ENCODE assay signal across 23 cellular contexts in the genomic region with DNA sequence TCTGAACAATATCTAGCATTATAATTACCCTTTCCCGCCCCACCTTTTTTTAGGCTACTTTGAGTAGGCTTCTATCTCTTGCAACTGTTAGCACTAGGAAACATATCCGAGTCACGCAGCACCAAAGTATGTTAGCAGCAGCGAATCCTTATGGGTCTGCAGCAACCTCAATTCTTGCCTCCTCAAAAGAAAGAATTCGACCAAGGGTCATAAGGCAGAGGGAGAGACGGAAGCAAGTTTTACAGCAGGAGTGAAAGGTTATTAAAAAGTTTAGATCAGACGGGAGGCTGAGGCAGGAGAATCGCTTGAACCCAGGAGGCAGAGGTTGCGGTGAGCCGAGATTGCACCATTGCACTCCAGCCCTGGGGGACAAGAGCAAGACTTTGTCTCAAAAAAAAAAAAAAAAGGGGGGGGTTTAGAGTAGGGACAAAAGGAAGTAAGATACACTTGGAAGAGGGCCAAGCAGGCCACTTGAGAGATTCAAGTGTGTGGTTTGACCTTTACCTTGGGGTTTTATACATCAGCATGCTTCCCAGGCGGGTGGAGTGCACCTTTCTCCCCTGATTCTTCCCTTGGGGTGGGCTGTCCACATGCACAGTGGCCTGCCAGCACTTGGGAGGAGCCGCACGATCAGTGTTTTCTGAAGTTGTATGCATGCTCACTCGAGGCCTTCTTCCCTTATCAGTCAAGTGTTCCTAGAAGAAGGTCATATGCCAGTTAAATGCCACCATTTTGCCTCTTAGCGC.
DNase-seq lines count a peak whose midpoint lies in the region; ATAC-seq, FAIRE-seq and TF ChIP-seq lines count a peak whose summit lies in the region.
"Had no signal": no experiment of that assay in that cellular context is flagged by ENCODE, and none has a peak within 500 bp of the region (broad histone marks: within the 10 kb centered on the region; RNA-seq: fewer than 3 reads in every experiment).

No MANE protein-coding gene starts in this region.

- no peak for TF ChIP-seq EP300 in K562 (IDR thresholded peaks at IDR 0.05; ENCODE audit: low read length)

- H3K4me1 Mint-ChIP-seq in Calu3 (ENCODE audit: low read depth, unreplicated experiment) (peaks cover 28% of the 10 kb centered on the region), natural killer cell (no peaks in the 10 kb centered on the region)

- peak; percentile 52 for FAIRE-seq in K562 (lab: Jason Lieb, UNC)
- FAIRE-seq: G401.6 had no signal

- CTCF ChIA-PET in Calu3 (lab: Charles Lee): no interaction called here
- CTCF ChIA-PET in K562 (lab: Yijun Ruan, JAX; ENCODE audit: low intra/inter-chr PET ratio): no interaction called here

- peak; percentile 11 for DNase-seq in Calu3
- DNase-seq in HT-29 (ENCODE audit: low spot score): peak; percentile 83
- DNase-seq in NCI-H2227 (lab: John Stamatoyannopoulos, UW; ENCODE audit: unreplicated experiment): peak; percentile 47
- peak in 1 of 4 experiments; percentile 64 for DNase-seq in K562 (ENCODE audit: extremely low read depth in 1 of 4, low spot score in 3 of 4)
- DNase-seq in natural killer cell: no peak
- DNase-seq in NCI-H524 treated with DMSO at 0.1 percent for 48 hours (lab: John Stamatoyannopoulos, UW): no peak
- DNase-seq: activated T-cell treated with anti-CD3 and anti-CD28 coated beads, Interleukin-2, amount 50 U/mL, for 72 hours; cerebellar nuclear complex; H7; heart right ventricle; left ventricle myocardium inferior; midbrain; NCI-H1930; posterior cingulate gyrus; SHP77 treated with DMSO at 0.1 percent for 48 hours; uterus had no signal

- in situ Hi-C loops in K562 (cut with MboI): no loop called here

- ATAC-seq in K562 (peak; percentile 64), HG03378 (IDR thresholded peaks at IDR 0.05; ENCODE audit: unreplicated experiment) (no peak), natural killer cell (no peak), GM21717 (IDR thresholded peaks at IDR 0.05; ENCODE audit: unreplicated experiment) (no peak)
- ATAC-seq: activated naive CD4-positive, alpha-beta T cell treated with anti-CD3 and anti-CD28 coated beads, Interleukin-2, amount 50 U/mL, for 72 hours; activated T-cell treated with anti-CD3 and anti-CD28 coated beads, Interleukin-2, amount 50 U/mL, for 72 hours; heart right ventricle had no signal

- H3K9ac ChIP-seq in K562 (ENCODE audit: insufficient read depth in 1 of 2, low read depth in 2 of 2, low read length in 2 of 2): no peak overlapping the region
- H3K9ac ChIP-seq: BLaER1 treated with 17β-estradiol and CSF1 and Interleukin-3, amounts not matched to agents 10 nM and 100 nM had no signal

- no peaks in the 10 kb centered on the region for H3K36me3 Mint-ChIP-seq in Calu3 (ENCODE audit: insufficient read depth, unreplicated experiment)
- no peaks in the 10 kb centered on the region for H3K36me3 Mint-ChIP-seq in natural killer cell

- no TSS peak for BruUV-seq in Calu3 (replicated peaks; lab: Mats Ljungman, UMichigan)
- no TSS peak for BruUV-seq in K562 (replicated peaks; lab: Mats Ljungman, UMichigan)

- H3K9me3 Mint-ChIP-seq in Calu3 (ENCODE audit: low read depth, unreplicated experiment) (peaks cover 2% of the 10 kb centered on the region), natural killer cell (no peaks in the 10 kb centered on the region)

- TF ChIP-seq RAD21 in K562 (CRISPR knock-in tag; conservative IDR thresholded peaks at IDR 0.05 in 1 of 2, IDR thresholded peaks at IDR 0.05 in 1 of 2): no peak

- H3K4me3 Mint-ChIP-seq in Calu3 (ENCODE audit: low read depth, unreplicated experiment) (no peak overlapping the region), natural killer cell (no peak overlapping the region)
- H3K4me3 Mint-ChIP-seq: activated T-cell treated with anti-CD3 and anti-CD28 coated beads, Interleukin-2, amount 50 U/mL, for 72 hours; nephron had no signal

- no peak for TF ChIP-seq CTCF in Calu3 (IDR thresholded peaks at IDR 0.05; ENCODE audit: unreplicated experiment)
- TF ChIP-seq CTCF in K562 (IDR thresholded peaks at IDR 0.05 in 2 of 3, conservative IDR thresholded peaks at IDR 0.05 in 1 of 3; ENCODE audit: insufficient read depth in 2 of 3, low read depth in 1 of 3, low read length in 3 of 3): no peak
- TF ChIP-seq CTCF in natural killer cell (IDR thresholded peaks at IDR 0.05): no peak

- WGBS in K562 (ENCODE audit: insufficient coverage, low coverage, missing lambda C conversion rate): 18% methylated on average over 15 of the region's 15 CpGs

- H2AFZ ChIP-seq in K562 (ENCODE audit: low read depth, low read length): 0 out of 2 replicates have a peak overlapping the region, but pooled peaks have one; percentile 9

- no peaks in the 10 kb centered on the region for H3K79me2 ChIP-seq in K562 (ENCODE audit: control insufficient read depth, insufficient read depth, low read length)

- no peaks in the 10 kb centered on the region for H3K9me3 ChIP-seq in K562 (replicated peaks; ENCODE audit: control insufficient read depth, insufficient read depth, low read depth, low read length)
- H3K9me3 ChIP-seq: heart right ventricle, left ventricle myocardium inferior, uterus had no signal

- H3K9me1 ChIP-seq in K562 (ENCODE audit: control insufficient read depth, insufficient read depth, low read length): no peaks in the 10 kb centered on the region

- TF ChIP-seq POLR2A in K562 (conservative IDR thresholded peaks at IDR 0.05): no peak

- H3K4me1 ChIP-seq in K562 (replicated peaks in 1 of 2; ENCODE audit: control insufficient read depth in 2 of 2, insufficient read depth in 2 of 2, low read length in 2 of 2): peaks cover 7 to 11% of the 10 kb centered on the region in 2 experiments
- H3K4me1 ChIP-seq: heart right ventricle, left ventricle myocardium inferior, uterus had no signal

- no peaks in the 10 kb centered on the region for H4K20me1 ChIP-seq in K562 (replicated peaks; ENCODE audit: control insufficient read depth, insufficient read depth, low read length)
- H4K20me1 ChIP-seq: BLaER1 treated with 17β-estradiol and CSF1 and Interleukin-3, amounts not matched to agents 10 nM and 100 nM had no signal

- peaks cover 13% of the 10 kb centered on the region for H3K27me3 Mint-ChIP-seq in Calu3 (ENCODE audit: unreplicated experiment)
- H3K27me3 Mint-ChIP-seq in natural killer cell (ENCODE audit: low read depth in 2 of 2): peaks cover 2 to 15% of the 10 kb centered on the region in 2 donors

- no peak overlapping the region for H3K27ac ChIP-seq in K562 (ENCODE audit: extremely low read depth, low read depth, low read length)
- H3K27ac ChIP-seq: BLaER1 treated with 17β-estradiol and CSF1 and Interleukin-3, amounts not matched to agents 10 nM and 100 nM; epithelial cell of prostate; heart right ventricle; left ventricle myocardium inferior; uterus had no signal

- H3K36me3 ChIP-seq in K562 (ENCODE audit: control insufficient read depth, insufficient read depth, low read length): no peaks in the 10 kb centered on the region
- H3K36me3 ChIP-seq: BLaER1 treated with 17β-estradiol and CSF1 and Interleukin-3, amounts not matched to agents 10 nM and 100 nM; heart right ventricle; left ventricle myocardium inferior; uterus had no signal

- no peak overlapping the region for H3K4me3 ChIP-seq in K562
- H3K4me3 ChIP-seq: BLaER1 treated with 17β-estradiol and CSF1 and Interleukin-3, amounts not matched to agents 10 nM and 100 nM; heart right ventricle; left ventricle myocardium inferior; uterus had no signal

- H3K27ac Mint-ChIP-seq in Calu3 (ENCODE audit: unreplicated experiment) (no peak overlapping the region), natural killer cell (no peak overlapping the region)
- H3K27ac Mint-ChIP-seq: activated T-cell treated with anti-CD3 and anti-CD28 coated beads, Interleukin-2, amount 50 U/mL, for 72 hours had no signal

- no peak overlapping the region for H3K4me2 ChIP-seq in K562 (ENCODE audit: insufficient read depth, low read length)
- H3K4me2 ChIP-seq: BLaER1 treated with 17β-estradiol and CSF1 and Interleukin-3, amounts not matched to agents 10 nM and 100 nM had no signal

- no peaks in the 10 kb centered on the region for H3K27me3 ChIP-seq in K562 (ENCODE audit: control insufficient read depth in 2 of 2, insufficient read depth in 2 of 2, low read length in 2 of 2)
- H3K27me3 ChIP-seq: BLaER1 treated with 17β-estradiol and CSF1 and Interleukin-3, amounts not matched to agents 10 nM and 100 nM; heart right ventricle; uterus had no signal

- intact Hi-C loops in Calu3 (cut with micrococcal nuclease; ENCODE audit: unreplicated experiment): no loop called here
- intact Hi-C loops in K562 (cut with micrococcal nuclease): no loop called here
- intact Hi-C loops in natural killer cell (cut with micrococcal nuclease): no loop called here

- POLR2A ChIA-PET in K562 (lab: Yijun Ruan, JAX): no interaction called here

TF ChIP-seq in K562, 482 proteins besides CTCF, POLR2A, EP300 and RAD21 (continues in another document):
- TF ChIP-seq, protein P1, sequence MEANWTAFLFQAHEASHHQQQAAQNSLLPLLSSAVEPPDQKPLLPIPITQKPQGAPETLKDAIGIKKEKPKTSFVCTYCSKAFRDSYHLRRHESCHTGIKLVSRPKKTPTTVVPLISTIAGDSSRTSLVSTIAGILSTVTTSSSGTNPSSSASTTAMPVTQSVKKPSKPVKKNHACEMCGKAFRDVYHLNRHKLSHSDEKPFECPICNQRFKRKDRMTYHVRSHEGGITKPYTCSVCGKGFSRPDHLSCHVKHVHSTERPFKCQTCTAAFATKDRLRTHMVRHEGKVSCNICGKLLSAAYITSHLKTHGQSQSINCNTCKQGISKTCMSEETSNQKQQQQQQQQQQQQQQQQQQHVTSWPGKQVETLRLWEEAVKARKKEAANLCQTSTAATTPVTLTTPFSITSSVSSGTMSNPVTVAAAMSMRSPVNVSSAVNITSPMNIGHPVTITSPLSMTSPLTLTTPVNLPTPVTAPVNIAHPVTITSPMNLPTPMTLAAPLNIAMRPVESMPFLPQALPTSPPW (CRISPR knock-in tag; IDR thresholded peaks at IDR 0.05): peak; percentile 73
- TF ChIP-seq ZNF79 (CRISPR knock-in tag; IDR thresholded peaks at IDR 0.05; ENCODE audit: low read depth): no peak
- peak; percentile 59; the same call in 1 of the 2 replicates for TF ChIP-seq L3MBTL2 (IDR thresholded peaks at IDR 0.05)

Comparison
In these comparisons a context has a peak if more than half of its experiments do, and no peak if none do; other contexts are left out.
1. DNase-seq: peak in Calu3 (single experiment), HT-29 (single experiment) and NCI-H2227 (single experiment); none in natural killer cell (single experiment) and NCI-H524 treated with DMSO at 0.1 percent for 48 hours (single experiment).